Comparison of ENCODE assay signal across 1 cellular context in genomic region chr9:117714282-117714681, GRCh38.
TF ChIP-seq lines count a peak whose summit lies in the region.

No MANE protein-coding gene starts in this region.

TF ChIP-seq in GM12878, 131 proteins besides CTCF, POLR2A, EP300 and RAD21:
- TF ChIP-seq HDAC6 (IDR thresholded peaks at IDR 0.05; ENCODE audit: unreplicated experiment) = no peak
- no peak for TF ChIP-seq NKRF (conservative IDR thresholded peaks at IDR 0.05)
- no peak for TF ChIP-seq HCFC1 (IDR thresholded peaks at IDR 0.05; ENCODE audit: low read length)
- no peak for TF ChIP-seq SKIL (IDR thresholded peaks at IDR 0.05; ENCODE audit: low read depth, poor library complexity, severe bottlenecking)
- no peak for TF ChIP-seq SIX5 (IDR thresholded peaks at IDR 0.05; ENCODE audit: low read depth, low read length, severe bottlenecking)
- TF ChIP-seq BCLAF1 (IDR thresholded peaks at IDR 0.05) = no peak
- no peak for TF ChIP-seq ZSCAN29 (IDR thresholded peaks at IDR 0.05)
- no peak for TF ChIP-seq BMI1 (IDR thresholded peaks at IDR 0.05; ENCODE audit: borderline replicate concordance)
- no peak for TF ChIP-seq GABPA (IDR thresholded peaks at IDR 0.05; ENCODE audit: low read depth)
- TF ChIP-seq BRCA1 (IDR thresholded peaks at IDR 0.05; ENCODE audit: low read depth, low read length) = no peak
- TF ChIP-seq CHD2 (IDR thresholded peaks at IDR 0.05; ENCODE audit: borderline replicate concordance, low read depth, low read length) = no peak
- TF ChIP-seq EZH2 (IDR thresholded peaks at IDR 0.05; ENCODE audit: borderline replicate concordance, control insufficient read depth, low read depth, low read length) = no peak
